Comparison of ENCODE assay signal across 20 cellular contexts in genomic region chr14:44463386-44464004, GRCh38. TPM values are rescaled to one million over a fixed set of nuclear protein-coding genes. Genes with fewer than 3 reads are reported as not detected.
A peak's percentile ranks its signal among the peaks of the same experiment; 100 is the strongest.
DNase-seq lines count a peak whose midpoint lies in the region; TF ChIP-seq lines count a peak whose summit lies in the region.
"Had no signal": no experiment of that assay in that cellular context is flagged by ENCODE, and none has a peak within 500 bp of the region (broad histone marks: within the 10 kb centered on the region; RNA-seq: fewer than 3 reads in every experiment).

No MANE protein-coding gene starts in this region.

- H3K4me3 ChIP-seq in mesenchymal stem cell (ENCODE audit: insufficient read depth in 1 of 2, low read depth in 1 of 2, low read length in 2 of 2) (no peak overlapping the region), osteoblast (ENCODE audit: insufficient read depth, low read length) (no peak overlapping the region)
- H3K4me3 ChIP-seq: colonic mucosa, skin epidermis, thoracic aorta had no signal

- 75% methylated on average over 3 of the region's 4 CpGs for WGBS in mesenchymal stem cell

- H2BK15ac ChIP-seq in mesenchymal stem cell (ENCODE audit: low read depth, poor library complexity, severe bottlenecking): no peak overlapping the region

- H2AFZ ChIP-seq in mesenchymal stem cell (ENCODE audit: low read depth, low read length) (peak overlapping the region; percentile 14), osteoblast (ENCODE audit: low read length) (no peak overlapping the region)

- H3K79me1 ChIP-seq in mesenchymal stem cell (replicated peaks; ENCODE audit: low read length, poor library complexity, severe bottlenecking): no peaks in the 10 kb centered on the region

- H4K8ac ChIP-seq in mesenchymal stem cell (ENCODE audit: low read length): no peak overlapping the region

- H3K9me3 ChIP-seq in mesenchymal stem cell (ENCODE audit: control insufficient read depth, low read length) (no peaks in the 10 kb centered on the region), osteoblast (ENCODE audit: low read depth, low read length) (no peaks in the 10 kb centered on the region)
- H3K9me3 ChIP-seq: colonic mucosa, thoracic aorta had no signal

- no peak overlapping the region for H4K91ac ChIP-seq in mesenchymal stem cell (ENCODE audit: low read length)

- no peak overlapping the region for H2BK120ac ChIP-seq in mesenchymal stem cell (ENCODE audit: low read depth, low read length)

- H2BK12ac ChIP-seq in mesenchymal stem cell (ENCODE audit: low read length in 2 of 2): no peak overlapping the region

- H3K4me1 ChIP-seq in mesenchymal stem cell (ENCODE audit: control insufficient read depth, insufficient read depth, low read depth, low read length): peaks cover 3% of the 10 kb centered on the region
- no peaks in the 10 kb centered on the region for H3K4me1 ChIP-seq in osteoblast (ENCODE audit: insufficient read depth, low read length)
- H3K4me1 ChIP-seq: colonic mucosa had no signal

- no peaks in the 10 kb centered on the region for H4K20me1 ChIP-seq in osteoblast (ENCODE audit: insufficient read depth, low read length)

- no peaks in the 10 kb centered on the region for H3K79me2 ChIP-seq in osteoblast (ENCODE audit: insufficient read depth, low read length)

- H3K14ac ChIP-seq in mesenchymal stem cell (ENCODE audit: low read length in 2 of 2): no peak overlapping the region

- H3K27ac ChIP-seq in mesenchymal stem cell (ENCODE audit: low read length, poor library complexity, severe bottlenecking): no peak overlapping the region
- H3K27ac ChIP-seq in osteoblast (ENCODE audit: low read depth, low read length): no peak overlapping the region
- H3K27ac ChIP-seq: colonic mucosa, epithelial cell of prostate, skin epidermis, thoracic aorta had no signal

- peak; percentile 0 for DNase-seq in ELR (ENCODE audit: low read depth)
- DNase-seq in NCI-H2081 (lab: John Stamatoyannopoulos, UW): peak; percentile 76 to 95
- peak; percentile 99 for DNase-seq in NCI-H69 (lab: John Stamatoyannopoulos, UW)
- no peak for DNase-seq in mesenchymal stem cell
- DNase-seq in C1 segment of cervical spinal cord (lab: John Stamatoyannopoulos, UW): no peak
- no peak for DNase-seq in osteoblast (ENCODE audit: insufficient read length, low spot score, missing footprints)
- no peak for DNase-seq in NK-92 treated with Interleukin-12 subunit alpha and Interleukin-12 subunit beta, amount 100 ng/mL, for 24 hours (lab: John Stamatoyannopoulos, UW)
- DNase-seq in islet precursor cell: no peak
- DNase-seq: activated effector memory CD4-positive, alpha-beta T cell treated with Interleukin-2 at 50 U/mL for 16 hours; AML-193; aorta; colonic mucosa; SHP77 treated with DMSO at 0.1 percent for 48 hours; stimulated activated CD4-positive, alpha-beta T cell treated with anti-CD3 and anti-CD28 coated beads, Interleukin-4, amount 100 ng/mL, for 4 hours had no signal

- no peak overlapping the region for H3K23ac ChIP-seq in mesenchymal stem cell (ENCODE audit: low read length in 2 of 2)

- no peaks in the 10 kb centered on the region for H3K36me3 ChIP-seq in mesenchymal stem cell (ENCODE audit: control insufficient read depth in 1 of 2, insufficient read depth in 2 of 2, low read depth in 1 of 2, low read length in 2 of 2)
- no peaks in the 10 kb centered on the region for H3K36me3 ChIP-seq in osteoblast (ENCODE audit: insufficient read depth, low read length)
- H3K36me3 ChIP-seq: colonic mucosa, thoracic aorta had no signal

- no peak overlapping the region for H3K4ac ChIP-seq in mesenchymal stem cell (ENCODE audit: low read depth in 1 of 2, low read length in 2 of 2)

- no peak overlapping the region for H3K18ac ChIP-seq in mesenchymal stem cell (ENCODE audit: low read depth in 1 of 2, low read length in 2 of 2)

- no peak overlapping the region for H2BK5ac ChIP-seq in mesenchymal stem cell (ENCODE audit: low read depth, low read length, poor library complexity, severe bottlenecking)

- no peak overlapping the region for H2AK5ac ChIP-seq in mesenchymal stem cell (ENCODE audit: low read length, severe bottlenecking)

- no peak overlapping the region for H3K9ac ChIP-seq in mesenchymal stem cell (ENCODE audit: low read length)

- H3K4me2 ChIP-seq in mesenchymal stem cell (ENCODE audit: low read length, poor library complexity, severe bottlenecking) (no peak overlapping the region), osteoblast (ENCODE audit: insufficient read depth, low read length) (no peak overlapping the region)

- H3K27me3 ChIP-seq in mesenchymal stem cell (ENCODE audit: control insufficient read depth in 1 of 2, insufficient read depth in 1 of 2, low read length in 2 of 2) (no peaks in the 10 kb centered on the region), osteoblast (ENCODE audit: insufficient read depth, low read length) (no peaks in the 10 kb centered on the region)
- H3K27me3 ChIP-seq: colonic mucosa had no signal

- no peak for TF ChIP-seq CTCF in osteoblast (IDR thresholded peaks at IDR 0.05; ENCODE audit: extremely low read depth, low read depth, low read length)

RNA-seq across cellular contexts. Expression of gene FSCB, which starts 43.6 kb away (rescaled TPM):
- not detected for polyA plus RNA-seq in mesenchymal stem cell (2013, experiment 1 of 2)
- polyA plus RNA-seq in mesenchymal stem cell (2013, experiment 2 of 2): not detected
- total RNA-seq in osteoblast: not detected in 2 replicates
- total RNA-seq: aorta; colonic mucosa; liver; posterior vena cava; T-helper 2 cell treated with Interferon-gamma antibody and Interleukin-4, amounts not matched to agents 100 ng/mL and 5 ng/mL, for 36 hours had no signal
- polyA plus RNA-seq: aorta, liver had no signal

Comparison
In these comparisons a context has a peak if more than half of its experiments do, and no peak if none do; other contexts are left out.
1. DNase-seq: peak in ELR (single experiment), NCI-H2081 (2 of 2) and NCI-H69 (single experiment); none in mesenchymal stem cell (single experiment), C1 segment of cervical spinal cord (0 of 14), osteoblast (single experiment), NK-92 treated with Interleukin-12 subunit alpha and Interleukin-12 subunit beta, amount 100 ng/mL, for 24 hours (single experiment) and islet precursor cell (single experiment).